In the genomic region with DNA sequence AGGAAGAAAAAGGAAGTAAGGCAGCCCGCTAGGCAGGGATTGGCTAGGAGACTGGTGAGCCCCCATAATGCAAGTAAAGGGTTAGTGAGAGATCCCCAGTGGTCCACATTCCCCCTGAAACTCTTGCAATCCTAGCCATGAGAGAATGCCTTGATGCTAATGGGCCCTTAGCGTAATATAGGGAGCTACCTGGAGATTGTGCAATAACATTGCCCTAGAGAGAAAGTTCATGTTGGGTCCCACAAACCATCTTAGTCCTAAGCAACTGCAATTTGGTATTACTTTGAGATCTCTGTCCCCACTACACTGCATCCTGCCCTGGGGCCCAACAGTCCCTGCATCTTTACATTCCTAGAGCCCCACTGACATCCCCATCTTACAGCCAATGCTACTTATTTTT, we compare ENCODE assay signal across 11 cellular contexts.
"Had no signal": no experiment of that assay in that cellular context is flagged by ENCODE, and none has a peak within 500 bp of the region (broad histone marks: within the 10 kb centered on the region; RNA-seq: fewer than 3 reads in every experiment).

No MANE protein-coding gene starts in this region.

- H3K9me3 ChIP-seq: HAP-1 had no signal

- H3K4me2 ChIP-seq: GM23338 had no signal

- H2AFZ ChIP-seq: GM23248, GM23338 had no signal

- H3K27ac ChIP-seq: GM23248 had no signal

- H3K36me3 ChIP-seq: HAP-1 had no signal

- H3K9ac ChIP-seq: GM23248 had no signal

- ATAC-seq: GM23338, HCT116 had no signal

- DNase-seq: GM23248, GOT3, H7, H9, HCEC 1CT, HFFc6 had no signal

- H3K4me3 ChIP-seq: GM23248, GM23338, HAP-1 had no signal

- FAIRE-seq: H1, H54 had no signal

- H3K4me1 ChIP-seq: HAP-1 had no signal
